ENCODE assay signal across 8 cellular contexts in genomic region chr6:6003334-6004146, GRCh38. TPM values are rescaled to one million over a fixed set of nuclear protein-coding genes. Genes with fewer than 3 reads are reported as not detected.
DNase-seq lines count a peak whose midpoint lies in the region; ATAC-seq lines count a peak whose summit lies in the region.

No MANE protein-coding gene starts in this region.

- H3K9me3 ChIP-seq in HUES48 (ENCODE audit: control insufficient read depth, insufficient read depth, low read length): no peaks in the 10 kb centered on the region

- H3K27ac ChIP-seq in HUES48 (ENCODE audit: low read depth, low read length): no peak overlapping the region

- POLR2A ChIA-PET in activated naive CD8-positive, alpha-beta T cell treated with anti-CD3 and anti-CD28 coated beads, Interleukin-2, amount 10 ng/mL, durations not matched to agents 7 days and 5 days (lab: Charles Lee): interaction anchor here (1.3 to 2.4 kb wide), 3 partner anchors 9 to 24 kb away, joined by 3 to 13 read pairs (median 3); no protein-coding TSS in a partner anchor

- peaks cover 62% of the 10 kb centered on the region for H3K4me1 Mint-ChIP-seq in activated naive CD8-positive, alpha-beta T cell treated with anti-CD3 and anti-CD28 coated beads, Interleukin-2, amount 10 ng/mL, durations not matched to agents 7 days and 5 days

- peaks cover 4% of the 10 kb centered on the region for H3K9me3 Mint-ChIP-seq in activated naive CD8-positive, alpha-beta T cell treated with anti-CD3 and anti-CD28 coated beads, Interleukin-2, amount 10 ng/mL, durations not matched to agents 7 days and 5 days

- H3K36me3 Mint-ChIP-seq in activated naive CD8-positive, alpha-beta T cell treated with anti-CD3 and anti-CD28 coated beads, Interleukin-2, amount 10 ng/mL, durations not matched to agents 7 days and 5 days: peaks cover 40% of the 10 kb centered on the region

- H3K4me1 ChIP-seq in HUES48 (ENCODE audit: control insufficient read depth, insufficient read depth, low read length): peaks cover 54% of the 10 kb centered on the region

- peaks cover 99% of the 10 kb centered on the region for H3K27me3 ChIP-seq in HUES48 (ENCODE audit: control insufficient read depth, insufficient read depth, low read length)

- H3K9ac ChIP-seq in HUES48 (ENCODE audit: low read depth, low read length): no peak overlapping the region

- peaks cover 68% of the 10 kb centered on the region for H3K27me3 Mint-ChIP-seq in activated naive CD8-positive, alpha-beta T cell treated with anti-CD3 and anti-CD28 coated beads, Interleukin-2, amount 10 ng/mL, durations not matched to agents 7 days and 5 days

- DNase-seq in Ammon's horn (ENCODE audit: low spot score) (peak; percentile 42), iPS-NIHi11 (ENCODE audit: low spot score) (peak; percentile 43), dedifferentiated amniotic fluid mesenchymal stem cell (ENCODE audit: extremely low spot score) (no peak), NCI-H1694 (lab: John Stamatoyannopoulos, UW) (no peak)
- DNase-seq in activated naive CD8-positive, alpha-beta T cell treated with anti-CD3 and anti-CD28 coated beads, Interleukin-2, amount 10 ng/mL, durations not matched to agents 7 days and 5 days: peak; percentile 71
- DNase-seq in stimulated activated naive CD8-positive, alpha-beta T cell treated with anti-CD3 and anti-CD28 coated beads, Interleukin-15, Interleukin-2, amounts not matched to agents 100 U/mL and 50 U/mL, for 24 hours: peak; percentile 36

- H3K4me3 ChIP-seq in HUES48 (ENCODE audit: low read depth, low read length): peak overlapping the region; percentile 60

- H3K4me3 Mint-ChIP-seq in activated naive CD8-positive, alpha-beta T cell treated with anti-CD3 and anti-CD28 coated beads, Interleukin-2, amount 10 ng/mL, durations not matched to agents 7 days and 5 days: peak overlapping the region; percentile 91

- no peaks in the 10 kb centered on the region for H3K36me3 ChIP-seq in HUES48 (ENCODE audit: control insufficient read depth, insufficient read depth, low read length)

- peak; percentile 7 for ATAC-seq in activated naive CD8-positive, alpha-beta T cell treated with anti-CD3 and anti-CD28 coated beads, Interleukin-2, amount 10 ng/mL, durations not matched to agents 7 days and 5 days (ENCODE audit: low read depth)
- peak; percentile 7 for ATAC-seq in stimulated activated naive CD8-positive, alpha-beta T cell treated with anti-CD3 and anti-CD28 coated beads, Interleukin-15, Interleukin-2, amounts not matched to agents 100 U/mL and 50 U/mL, for 24 hours
- no peak for ATAC-seq in GM21717 (IDR thresholded peaks at IDR 0.05; ENCODE audit: unreplicated experiment)

- peak overlapping the region; percentile 86 for H3K27ac Mint-ChIP-seq in activated naive CD8-positive, alpha-beta T cell treated with anti-CD3 and anti-CD28 coated beads, Interleukin-2, amount 10 ng/mL, durations not matched to agents 7 days and 5 days

RNA-seq across cellular contexts. Expression of gene NRN1, which starts 3.2 kb away (rescaled TPM):
- 10 to 100 TPM; 49.8 to 54.8 TPM for total RNA-seq in activated naive CD8-positive, alpha-beta T cell treated with anti-CD3 and anti-CD28 coated beads, Interleukin-2, amount 10 ng/mL, durations not matched to agents 7 days and 5 days

Comparison
In these comparisons a context has a peak if more than half of its experiments do, and no peak if none do; other contexts are left out.
1. DNase-seq: peak in Ammon's horn (single experiment), activated naive CD8-positive, alpha-beta T cell treated with anti-CD3 and anti-CD28 coated beads, Interleukin-2, amount 10 ng/mL, durations not matched to agents 7 days and 5 days (single experiment), iPS-NIHi11 (single experiment) and stimulated activated naive CD8-positive, alpha-beta T cell treated with anti-CD3 and anti-CD28 coated beads, Interleukin-15, Interleukin-2, amounts not matched to agents 100 U/mL and 50 U/mL, for 24 hours (single experiment); none in dedifferentiated amniotic fluid mesenchymal stem cell (single experiment) and NCI-H1694 (single experiment).